14 cellular contexts compared by ENCODE assay signal in genomic region chr10:28254290-28254985, GRCh38. TPM values are rescaled to one million over a fixed set of nuclear protein-coding genes. Genes with fewer than 3 reads are reported as not detected.
DNase-seq lines count a peak whose midpoint lies in the region; ATAC-seq, FAIRE-seq and TF ChIP-seq lines count a peak whose summit lies in the region.
"Had no signal": no experiment of that assay in that cellular context is flagged by ENCODE, and none has a peak within 500 bp of the region (broad histone marks: within the 10 kb centered on the region; RNA-seq: fewer than 3 reads in every experiment).

No MANE protein-coding gene starts in this region.

- DNase-seq in MCF 10A (ENCODE audit: unreplicated experiment) (peak; percentile 51), breast epithelium (ENCODE audit: low spot score in 2 of 2) (no peak), mammary epithelial cell (peak; percentile 91), left kidney (ENCODE audit: low read depth, low spot score) (peak; percentile 75), urothelium cell line (ENCODE audit: low spot score) (peak; percentile 32), cerebellar nuclear complex (lab: John Stamatoyannopoulos, UW) (no peak)
- DNase-seq: AML-193; amniotic stem cell; heart left ventricle; naive B cell; stimulated activated CD4-positive, alpha-beta T cell treated with anti-CD3 and anti-CD28 coated beads, Interleukin-4, amount 100 ng/mL, for 4 hours had no signal

- no peak for ATAC-seq in HG03097 (IDR thresholded peaks at IDR 0.05; ENCODE audit: low FRiP score, unreplicated experiment)
- ATAC-seq in GM21825 (IDR thresholded peaks at IDR 0.05; ENCODE audit: unreplicated experiment) = no peak

- no peak for TF ChIP-seq POLR2A in breast epithelium (IDR thresholded peaks at IDR 0.05)

- peak overlapping the region; percentile 70 for H3K9ac ChIP-seq in mammary epithelial cell (ENCODE audit: insufficient read depth, low read length)

- H3K4me3 Mint-ChIP-seq in MCF 10A (ENCODE audit: unreplicated experiment) = peak overlapping the region; percentile 35

- no peaks in the 10 kb centered on the region for H3K27me3 Mint-ChIP-seq in MCF 10A (ENCODE audit: insufficient read depth, unreplicated experiment)

- H3K27me3 ChIP-seq in breast epithelium (no peaks in the 10 kb centered on the region), mammary epithelial cell (ENCODE audit: insufficient read depth, low read length) (no peaks in the 10 kb centered on the region)

- CTCF ChIA-PET in MCF 10A (lab: Yijun Ruan, JAX) = interaction anchor here (0.6 to 10.6 kb wide), 8 partner anchors 10 to 875 kb away, joined by 3 to 154 read pairs (median 4); no protein-coding TSS in a partner anchor
- CTCF ChIA-PET in mammary epithelial cell (lab: Charles Lee; ENCODE audit: low non-redundant PET) = interaction anchor here (0.6 to 0.7 kb wide), 2 partner anchors 48 to 127 kb away, joined by 3 to 5 read pairs; partner anchors contain the start of gene MPP7

- H3K9me3 Mint-ChIP-seq in MCF 10A (ENCODE audit: unreplicated experiment) = no peaks in the 10 kb centered on the region
- H3K9me3 Mint-ChIP-seq: naive B cell had no signal

- peaks cover 3% of the 10 kb centered on the region for H3K79me2 ChIP-seq in mammary epithelial cell (ENCODE audit: insufficient read depth, low read length)

- in situ Hi-C loops in mammary epithelial cell (cut with MboI; ENCODE audit: low sequenced_read_pairs in 2 of 2) = loop anchor here (5.0 kb wide), 3 partner anchors 38 to 128 kb away; no protein-coding TSS in a partner anchor

- peaks cover 15% of the 10 kb centered on the region for H3K4me1 Mint-ChIP-seq in MCF 10A (ENCODE audit: insufficient read depth, unreplicated experiment)

- H3K9me3 ChIP-seq in breast epithelium (no peaks in the 10 kb centered on the region), mammary epithelial cell (replicated peaks; ENCODE audit: insufficient read depth, low read length) (no peaks in the 10 kb centered on the region)
- H3K9me3 ChIP-seq: heart left ventricle had no signal

- POLR2A ChIA-PET in MCF 10A (lab: Yijun Ruan, JAX) = interaction anchor here (0.6 to 3.2 kb wide), 13 partner anchors 9 to 1013 kb away, joined by 3 to 18 read pairs (median 3); partner anchors contain the start of gene MPP7

- no peaks in the 10 kb centered on the region for H3K36me3 ChIP-seq in breast epithelium
- no peaks in the 10 kb centered on the region for H3K36me3 ChIP-seq in mammary epithelial cell (ENCODE audit: insufficient read depth, low read length)
- H3K36me3 ChIP-seq: heart left ventricle had no signal

- H4K20me1 ChIP-seq in mammary epithelial cell (ENCODE audit: insufficient read depth, low read length) = no peaks in the 10 kb centered on the region

- dilution Hi-C loops in mammary epithelial cell (cut with HindIII; ENCODE audit: low sequenced_read_pairs) = no loop called here

- no TSS peak for BruUV-seq in MCF 10A (replicated peaks; lab: Mats Ljungman, UMichigan)
- no TSS peak for BruUV-seq in mammary epithelial cell (replicated peaks; lab: Mats Ljungman, UMichigan)

- intact Hi-C loops in MCF 10A (cut with micrococcal nuclease) (loop anchor here (1.0 kb wide), 1 partner anchor 49 kb away; the partner anchor contains the start of gene MPP7), breast epithelium (cut with DNase I; ENCODE audit: low total_unique reads) (no loop called here), mammary epithelial cell (cut with micrococcal nuclease) (loop anchor here (1.0 to 10.0 kb wide), 2 partner anchors 49 to 280 kb away; partner anchors contain the start of genes MPP7 and WAC)

- TF ChIP-seq CTCF in MCF 10A (IDR thresholded peaks at IDR 0.05; ENCODE audit: unreplicated experiment) (no peak), breast epithelium (IDR thresholded peaks at IDR 0.05) (no peak), mammary epithelial cell (conservative IDR thresholded peaks at IDR 0.05 in 1 of 2, IDR thresholded peaks at IDR 0.05 in 1 of 2; ENCODE audit: extremely low read depth in 1 of 2, insufficient read depth in 1 of 2, low read depth in 1 of 2, low read length in 2 of 2) (no peak)

- H2AFZ ChIP-seq in mammary epithelial cell (ENCODE audit: low read depth, low read length) = no peak overlapping the region

- FAIRE-seq in urothelium cell line (lab: Jason Lieb, UNC) = no peak

- H3K4me3 ChIP-seq in breast epithelium = no peak overlapping the region
- H3K4me3 ChIP-seq in mammary epithelial cell (replicated peaks in 1 of 3; ENCODE audit: insufficient read depth in 1 of 3, low read depth in 2 of 3, low read length in 3 of 3) = peak overlapping the region in 2 of 3 experiments; percentile 26 to 38
- H3K4me3 ChIP-seq: heart left ventricle, SK-N-MC had no signal

- H3K27ac ChIP-seq in breast epithelium (peak overlapping the region in 1 of 2 donors; percentile 9), mammary epithelial cell (ENCODE audit: insufficient read depth, low read depth, low read length) (peak overlapping the region; percentile 88)
- H3K27ac ChIP-seq: SK-N-MC had no signal

- no peaks in the 10 kb centered on the region for H3K36me3 Mint-ChIP-seq in MCF 10A (ENCODE audit: insufficient read depth, unreplicated experiment)
- H3K36me3 Mint-ChIP-seq: naive B cell had no signal

- H3K4me2 ChIP-seq in mammary epithelial cell (ENCODE audit: insufficient read depth, low read depth, low read length) = peak overlapping the region; percentile 87

- 0% methylated on average over 6 of the region's 6 CpGs for WGBS in mammary epithelial cell (ENCODE audit: low coverage, missing lambda C conversion rate)

- H3K27ac Mint-ChIP-seq in MCF 10A (ENCODE audit: low read depth, unreplicated experiment) = peak overlapping the region; percentile 83

- H3K4me1 ChIP-seq in breast epithelium (no peaks in the 10 kb centered on the region), mammary epithelial cell (ENCODE audit: insufficient read depth, low read length) (peaks cover 39% of the 10 kb centered on the region)

RNA-seq across cellular contexts. Expression of gene MPP7, which starts 48.4 kb away (rescaled TPM):
- 4.1 and 5.4 TPM in 2 replicates for total RNA-seq in MCF 10A (2022)
- total RNA-seq in breast epithelium = 10 to 100 TPM in 2 of 3 donors, 1 to 10 TPM in 1; 2.9 to 20.3 (median 18.0) TPM
- total RNA-seq in mammary epithelial cell = 10 to 100 TPM in 1 of 2 donors, 1 to 10 TPM in 1; 10.0 to 23.0 TPM
- 3.5 TPM for polyA plus RNA-seq in mammary epithelial cell
- polyA minus RNA-seq in mammary epithelial cell = 18.9 TPM

Comparison
In these comparisons a context has a peak if more than half of its experiments do, and no peak if none do; other contexts are left out.
1. DNase-seq: peak in MCF 10A (single experiment), mammary epithelial cell (single experiment), left kidney (single experiment) and urothelium cell line (single experiment); none in breast epithelium (0 of 2) and cerebellar nuclear complex (0 of 2).
2. H3K4me3 ChIP-seq: peak in mammary epithelial cell (2 of 3); none in breast epithelium (0 of 3).